In genomic region chr1:8858112-8858668, GRCh38 we compare ENCODE assay signal across 8 cellular contexts. TPM values are rescaled to one million over a fixed set of nuclear protein-coding genes. Genes with fewer than 3 reads are reported as not detected.
DNase-seq lines count a peak whose midpoint lies in the region; ATAC-seq lines count a peak whose summit lies in the region.

No MANE protein-coding gene starts in this region.

- no peaks in the 10 kb centered on the region for H3K27me3 Mint-ChIP-seq in natural killer cell treated with Interleukin-12 subunit alpha and Interleukin-12 subunit beta and Interleukin-15 and Interleukin-18, amount 100 ng/mL, for 72 hours

- H3K27ac Mint-ChIP-seq in natural killer cell treated with Interleukin-12 subunit alpha and Interleukin-12 subunit beta and Interleukin-15 and Interleukin-18, amount 100 ng/mL, for 72 hours, result peak overlapping the region; percentile 61 to 71

- peaks cover 22 to 26% of the 10 kb centered on the region in 2 donors for H3K4me1 Mint-ChIP-seq in natural killer cell treated with Interleukin-12 subunit alpha and Interleukin-12 subunit beta and Interleukin-15 and Interleukin-18, amount 100 ng/mL, for 72 hours (ENCODE audit: low read depth in 2 of 2)

- DNase-seq in Daoy (ENCODE audit: low read depth) (peak; percentile 87), OCI-M1 (lab: John Stamatoyannopoulos, UW) (peak; percentile 26), dedifferentiated amniotic fluid mesenchymal stem cell (ENCODE audit: extremely low spot score) (peak; percentile 67), C1 segment of cervical spinal cord (lab: John Stamatoyannopoulos, UW) (no peak), globus pallidus (ENCODE audit: low spot score) (no peak)
- DNase-seq in natural killer cell treated with Interleukin-12 subunit alpha and Interleukin-12 subunit beta and Interleukin-15 and Interleukin-18, amount 100 ng/mL, for 72 hours (ENCODE audit: low spot score), result no peak

- peak overlapping the region; percentile 25 for H3K4me3 Mint-ChIP-seq in natural killer cell treated with Interleukin-12 subunit alpha and Interleukin-12 subunit beta and Interleukin-15 and Interleukin-18, amount 100 ng/mL, for 72 hours

- peak; percentile 12 to 61 for ATAC-seq in natural killer cell treated with Interleukin-12 subunit alpha and Interleukin-12 subunit beta and Interleukin-15 and Interleukin-18, amount 100 ng/mL, for 72 hours
- ATAC-seq in HG02981 (IDR thresholded peaks at IDR 0.05; ENCODE audit: unreplicated experiment) (no peak), HG03108 (IDR thresholded peaks at IDR 0.05; ENCODE audit: unreplicated experiment) (no peak)

- no peaks in the 10 kb centered on the region for H3K9me3 Mint-ChIP-seq in natural killer cell treated with Interleukin-12 subunit alpha and Interleukin-12 subunit beta and Interleukin-15 and Interleukin-18, amount 100 ng/mL, for 72 hours

- H3K36me3 Mint-ChIP-seq in natural killer cell treated with Interleukin-12 subunit alpha and Interleukin-12 subunit beta and Interleukin-15 and Interleukin-18, amount 100 ng/mL, for 72 hours, result peaks cover 14% of the 10 kb centered on the region

RNA-seq across cellular contexts. Expression of gene ENO1, which starts 20.3 kb away (rescaled TPM):
- 3,733 and 4,039 TPM in 2 replicates for total RNA-seq in Daoy (2014; rRNA removed; shearing (Covaris generic))
- 1,000 to 10,000 TPM; 2,254 to 2,801 TPM for total RNA-seq in natural killer cell treated with Interleukin-12 subunit alpha and Interleukin-12 subunit beta and Interleukin-15 and Interleukin-18, amount 100 ng/mL, for 72 hours

RNA-seq across cellular contexts. Expression of gene RERE, which starts 40.8 kb away (rescaled TPM):
- total RNA-seq in Daoy (2014; rRNA removed; shearing (Covaris generic)), result 14.9 and 33.6 TPM in 2 replicates
- 10 to 100 TPM; 38.2 to 72.4 TPM for total RNA-seq in natural killer cell treated with Interleukin-12 subunit alpha and Interleukin-12 subunit beta and Interleukin-15 and Interleukin-18, amount 100 ng/mL, for 72 hours

Comparison
In these comparisons a context has a peak if more than half of its experiments do, and no peak if none do; other contexts are left out.
1. DNase-seq: peak in Daoy (single experiment), OCI-M1 (single experiment) and dedifferentiated amniotic fluid mesenchymal stem cell (single experiment); none in natural killer cell treated with Interleukin-12 subunit alpha and Interleukin-12 subunit beta and Interleukin-15 and Interleukin-18, amount 100 ng/mL, for 72 hours (single experiment), C1 segment of cervical spinal cord (0 of 14) and globus pallidus (single experiment).
2. ATAC-seq: peak in natural killer cell treated with Interleukin-12 subunit alpha and Interleukin-12 subunit beta and Interleukin-15 and Interleukin-18, amount 100 ng/mL, for 72 hours (2 of 2); none in HG02981 (single experiment) and HG03108 (single experiment).